In the genomic region with DNA sequence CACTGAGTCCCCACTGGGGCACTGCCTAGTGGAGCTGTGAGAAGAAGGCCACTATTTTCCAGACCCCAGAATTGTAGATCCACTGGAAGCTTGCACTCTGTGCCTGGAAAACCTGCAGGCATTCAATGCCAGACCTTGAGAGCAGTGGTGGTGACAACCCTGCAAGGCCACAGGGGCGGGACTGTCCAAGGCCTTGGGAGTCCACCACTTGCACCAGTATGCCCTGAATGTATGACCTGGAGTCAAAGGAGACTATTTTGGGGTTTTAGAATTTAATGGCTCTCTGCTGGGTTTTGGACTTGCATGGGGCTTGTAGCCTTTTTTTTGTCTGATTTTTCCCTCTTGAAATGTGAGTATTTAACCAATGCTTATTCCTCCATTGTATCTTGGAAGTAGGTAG, we compare ENCODE assay signal across 27 cellular contexts.
"Had no signal": no experiment of that assay in that cellular context is flagged by ENCODE, and none has a peak within 500 bp of the region (broad histone marks: within the 10 kb centered on the region; RNA-seq: fewer than 3 reads in every experiment).

No MANE protein-coding gene starts in this region.

- DNase-seq: activated effector memory CD4-positive, alpha-beta T cell treated with anti-CD3 and anti-CD28 coated beads, Interleukin-2, amount 50 U/mL, for 16 hours; activated effector memory CD4-positive, alpha-beta T cell treated with Interleukin-2 at 50 U/mL for 16 hours; activated gamma-delta T cell; activated gamma-delta T cell treated with Interleukin-2 at 50 U/mL for 16 hours; activated naive CD4-positive, alpha-beta T cell; activated naive CD4-positive, alpha-beta T cell treated with anti-CD3 and anti-CD28 coated beads for 36 hours; activated naive CD4-positive, alpha-beta T cell treated with anti-CD3 and anti-CD28 coated beads, Interleukin-2, amount 10 ng/mL, durations not matched to agents 7 days and 5 days; activated naive CD4-positive, alpha-beta T cell treated with anti-CD3 and anti-CD28 coated beads, Interleukin-2, amount 50 U/mL, for 16 hours; activated naive CD4-positive, alpha-beta T cell treated with Interleukin-2 at 50 U/mL for 16 hours; activated naive CD8-positive, alpha-beta T cell treated with anti-CD3 and anti-CD28 coated beads for 36 hours; activated naive CD8-positive, alpha-beta T cell treated with anti-CD3 and anti-CD28 coated beads, Interleukin-2, amount 10 ng/mL, durations not matched to agents 7 days and 5 days; activated naive CD8-positive, alpha-beta T cell treated with anti-CD3 and anti-CD28 coated beads, Interleukin-2, amount 50 U/mL, for 24 hours; activated T-cell treated with anti-CD3 and anti-CD28 coated beads, Interleukin-2, amount 50 U/mL, for 1 hour; activated T-cell treated with anti-CD3 and anti-CD28 coated beads, Interleukin-2, amount 50 U/mL, for 24 hours; activated T-cell treated with anti-CD3 and anti-CD28 coated beads, Interleukin-2, amount 50 U/mL, for 4 hours; activated T-cell treated with anti-CD3 and anti-CD28 coated beads, Interleukin-2, amount 50 U/mL, for 48 hours; activated T-cell treated with anti-CD3 and anti-CD28 coated beads, Interleukin-2, amount 50 U/mL, for 72 hours; adrenal gland; amniotic stem cell; amygdala; anterior cingulate cortex; aorta; body of pancreas; brain microvascular endothelial cell; caudate nucleus; central memory CD4-positive, alpha-beta T cell; cerebellar nuclear complex had no signal
